In the genomic region with DNA sequence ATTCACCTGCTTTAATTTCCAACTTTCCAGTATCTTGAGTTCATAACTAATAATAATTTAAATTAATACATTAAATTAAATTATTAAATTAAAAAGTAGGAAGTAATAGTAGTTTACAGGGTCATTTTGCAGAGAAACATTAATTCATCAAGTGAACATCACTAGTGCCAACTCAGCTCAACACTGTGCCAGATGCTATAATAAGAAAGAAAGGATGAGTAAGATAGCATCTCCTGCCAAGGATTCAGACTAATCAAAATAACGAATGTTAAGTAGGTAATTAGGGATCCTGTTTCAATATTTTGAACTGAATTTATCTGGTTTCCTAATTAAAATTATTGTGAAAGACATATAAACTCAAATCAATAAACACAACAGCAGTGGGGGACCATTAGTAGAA, we compare ENCODE assay signal across 23 cellular contexts.
"Had no signal": no experiment of that assay in that cellular context is flagged by ENCODE, and none has a peak within 500 bp of the region (broad histone marks: within the 10 kb centered on the region; RNA-seq: fewer than 3 reads in every experiment).

No MANE protein-coding gene starts in this region.

- H3K4me3 ChIP-seq: breast epithelium had no signal

- ATAC-seq: activated CD8-positive, alpha-beta memory T cell treated with anti-CD3 and anti-CD28 coated beads, Interleukin-2, amount 10 ng/mL, durations not matched to agents 7 days and 5 days; PC-3; T-cell had no signal

- DNase-seq: activated B cell treated with CpG ODN at 0.5 μM for 24 hours; activated CD4-positive, alpha-beta T cell treated with anti-CD3 and anti-CD28 coated beads for 1 hour; activated CD4-positive, alpha-beta T cell treated with anti-CD3 and anti-CD28 coated beads, Interleukin-2, amount 10 ng/mL, durations not matched to agents 24 days and 14 days; activated CD4-positive, alpha-beta T cell treated with anti-CD3 and anti-CD28 coated beads, Interleukin-2, amount 50 U/mL, for 48 hours; activated CD8-positive, alpha-beta memory T cell treated with anti-CD3 and anti-CD28 coated beads, Interleukin-2, amount 10 ng/mL, durations not matched to agents 7 days and 5 days; activated effector memory CD4-positive, alpha-beta T cell treated with Interleukin-2 at 50 U/mL for 16 hours; activated naive CD4-positive, alpha-beta T cell; activated T-cell treated with anti-CD3 and anti-CD28 coated beads, Interleukin-2, amount 50 U/mL, for 24 hours; aorta; caudate nucleus; Karpas-422; NCI-H1092; NCI-H1436; NCI-H1694 treated with DMSO at 0.1 percent for 48 hours; NCI-H2029 treated with DMSO at 0.1 percent for 48 hours; NCI-H510A; NCI-H526 treated with DMSO at 0.1 percent for 48 hours; PC-3; SHP77 treated with DMSO at 0.1 percent for 48 hours; T-cell; T-helper 2 cell; T1000 had no signal
